12 cellular contexts compared by ENCODE assay signal in the genomic region with DNA sequence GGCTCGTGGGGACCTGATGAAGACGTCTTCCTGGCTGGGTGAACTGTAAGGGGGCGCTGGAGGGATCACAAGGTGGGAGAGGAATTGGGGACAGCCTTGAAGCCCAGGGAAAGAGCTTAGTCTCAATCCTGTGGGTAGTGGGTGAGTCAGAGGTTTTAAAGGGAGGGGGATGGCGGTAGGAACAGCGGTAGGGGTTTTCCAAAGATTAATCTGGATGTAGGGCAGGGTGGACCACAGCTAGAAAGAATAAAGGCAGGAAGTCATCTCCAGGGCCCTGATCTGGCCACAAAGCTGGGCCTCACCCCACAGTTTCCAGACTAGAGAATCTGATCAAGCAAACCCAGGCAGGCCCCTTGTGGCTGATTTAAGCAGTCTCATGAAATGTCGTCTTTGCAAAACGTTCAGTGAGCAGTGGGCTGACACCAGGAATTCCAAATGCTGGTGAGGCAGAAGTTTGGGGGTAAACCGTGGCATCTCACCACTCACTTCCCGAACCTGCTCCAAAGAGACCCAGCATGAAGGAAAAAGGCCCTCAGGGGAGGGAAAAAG.
A peak's percentile ranks its signal among the peaks of the same experiment; 100 is the strongest.
DNase-seq lines count a peak whose midpoint lies in the region; ATAC-seq and TF ChIP-seq lines count a peak whose summit lies in the region.
"Had no signal": no experiment of that assay in that cellular context is flagged by ENCODE, and none has a peak within 500 bp of the region (broad histone marks: within the 10 kb centered on the region; RNA-seq: fewer than 3 reads in every experiment).

No MANE protein-coding gene starts in this region.

- H3K4me3 ChIP-seq in kidney epithelial cell (ENCODE audit: low read depth, low read length) = no peak overlapping the region
- H3K4me3 ChIP-seq: SK-N-MC, tibial artery had no signal

- H3K36me3 ChIP-seq in kidney epithelial cell (ENCODE audit: control insufficient read depth, insufficient read depth, low read length) = no peaks in the 10 kb centered on the region
- H3K36me3 ChIP-seq: tibial artery had no signal

- DNase-seq in AG08395 (ENCODE audit: low spot score) = peak; percentile 55
- DNase-seq in HT1080 (ENCODE audit: low read depth) = peak; percentile 85
- DNase-seq in kidney epithelial cell (ENCODE audit: low read depth) = no peak
- DNase-seq in NCI-H146 treated with DMSO at 0.1 percent for 48 hours (lab: John Stamatoyannopoulos, UW; ENCODE audit: unreplicated experiment) = no peak
- DNase-seq in COLO829 (ENCODE audit: low spot score) = no peak
- DNase-seq in NCI-H2227 (lab: John Stamatoyannopoulos, UW; ENCODE audit: unreplicated experiment) = no peak
- DNase-seq: activated naive CD4-positive, alpha-beta T cell treated with anti-CD3 and anti-CD28 coated beads for 36 hours; DND-41 had no signal

- peak overlapping the region; percentile 65 for H3K27ac Mint-ChIP-seq in activated T-helper 17 cell treated with anti-CD3 and anti-CD28 coated beads, Interleukin-2, amount 50 U/mL, for 72 hours
- H3K27ac Mint-ChIP-seq: activated naive CD4-positive, alpha-beta T cell treated with anti-CD3 and anti-CD28 coated beads for 36 hours had no signal

- H3K27me3 Mint-ChIP-seq in activated T-helper 17 cell treated with anti-CD3 and anti-CD28 coated beads, Interleukin-2, amount 50 U/mL, for 72 hours = peaks cover 15% of the 10 kb centered on the region

- H3K4me1 Mint-ChIP-seq in activated T-helper 17 cell treated with anti-CD3 and anti-CD28 coated beads, Interleukin-2, amount 50 U/mL, for 72 hours = peaks cover 16% of the 10 kb centered on the region

- H3K4me3 Mint-ChIP-seq in activated T-helper 17 cell treated with anti-CD3 and anti-CD28 coated beads, Interleukin-2, amount 50 U/mL, for 72 hours = no peak overlapping the region
- H3K4me3 Mint-ChIP-seq: activated naive CD4-positive, alpha-beta T cell treated with anti-CD3 and anti-CD28 coated beads for 36 hours had no signal

- TF ChIP-seq CTCF in kidney epithelial cell (IDR thresholded peaks at IDR 0.05; ENCODE audit: insufficient read depth, low read length, poor library complexity, severe bottlenecking) = peak; percentile 40

- no peaks in the 10 kb centered on the region for H3K9me3 Mint-ChIP-seq in activated T-helper 17 cell treated with anti-CD3 and anti-CD28 coated beads, Interleukin-2, amount 50 U/mL, for 72 hours
- H3K9me3 Mint-ChIP-seq: activated naive CD4-positive, alpha-beta T cell treated with anti-CD3 and anti-CD28 coated beads for 36 hours had no signal

- no peaks in the 10 kb centered on the region for H3K27me3 ChIP-seq in kidney epithelial cell (ENCODE audit: control insufficient read depth, insufficient read depth, low read length)
- H3K27me3 ChIP-seq: tibial artery had no signal

- no peaks in the 10 kb centered on the region for H3K36me3 Mint-ChIP-seq in activated T-helper 17 cell treated with anti-CD3 and anti-CD28 coated beads, Interleukin-2, amount 50 U/mL, for 72 hours (ENCODE audit: low read depth)

- peak; percentile 76 for ATAC-seq in activated T-helper 17 cell treated with anti-CD3 and anti-CD28 coated beads, Interleukin-2, amount 50 U/mL, for 72 hours (replicated peaks)
- no peak for ATAC-seq in GM21576 (IDR thresholded peaks at IDR 0.05; ENCODE audit: unreplicated experiment)

Comparison
In these comparisons a context has a peak if more than half of its experiments do, and no peak if none do; other contexts are left out.
1. DNase-seq: peak in AG08395 (single experiment) and HT1080 (single experiment); none in kidney epithelial cell (single experiment), NCI-H146 treated with DMSO at 0.1 percent for 48 hours (single experiment), COLO829 (single experiment) and NCI-H2227 (single experiment).